Comparison of ENCODE assay signal across 16 cellular contexts in the genomic region with DNA sequence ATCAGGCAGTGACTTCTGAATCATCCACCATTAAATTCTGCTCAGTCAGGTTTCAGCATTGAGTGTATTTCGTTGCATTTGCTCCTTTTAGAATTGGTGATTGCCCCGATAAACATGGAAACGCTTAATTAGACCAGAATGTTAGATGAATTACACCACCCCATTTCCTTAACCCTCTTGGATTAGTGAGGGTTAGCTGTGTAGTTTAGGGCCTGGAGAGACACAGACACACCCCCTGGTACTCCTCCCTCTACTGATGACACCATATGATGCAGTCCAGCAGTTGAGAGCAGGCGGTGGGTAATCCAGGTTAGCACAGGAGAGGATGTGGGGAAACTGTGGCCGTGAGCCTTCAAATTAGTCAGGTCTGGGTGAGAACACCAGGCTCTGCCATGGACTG. TPM values are rescaled to one million over a fixed set of nuclear protein-coding genes. Genes with fewer than 3 reads are reported as not detected.
"Had no signal": no experiment of that assay in that cellular context is flagged by ENCODE, and none has a peak within 500 bp of the region (broad histone marks: within the 10 kb centered on the region; RNA-seq: fewer than 3 reads in every experiment).

No MANE protein-coding gene starts in this region.

- H3K27me3 Mint-ChIP-seq: stimulated activated naive CD8-positive, alpha-beta T cell treated with anti-CD3 and anti-CD28 coated beads, Interleukin-15, Interleukin-2, amounts not matched to agents 100 ng/mL and 50 ng/mL, for 24 hours had no signal

- H3K9me3 Mint-ChIP-seq: neural crest cell; stimulated activated naive CD8-positive, alpha-beta T cell treated with anti-CD3 and anti-CD28 coated beads, Interleukin-15, Interleukin-2, amounts not matched to agents 100 ng/mL and 50 ng/mL, for 24 hours had no signal

- DNase-seq: activated effector memory CD4-positive, alpha-beta T cell treated with Interleukin-2 at 50 U/mL for 16 hours; activated T-cell treated with anti-CD3 and anti-CD28 coated beads for 4 hours; effector CD4-positive, alpha-beta T cell; gastrocnemius medialis; heart right ventricle; islet precursor cell; left lung; mesenchymal stem cell; stimulated activated CD4-positive, alpha-beta T cell treated with anti-CD3 and anti-CD28 coated beads, Interleukin-2, amount 100 ng/mL, for 48 hours; T-helper 17 cell had no signal

- H3K4me1 ChIP-seq: gastrocnemius medialis, left lung had no signal

- H3K27ac ChIP-seq: cardiac muscle cell, gastrocnemius medialis, heart right ventricle, left lung had no signal

- H3K36me3 ChIP-seq: cardiac muscle cell, gastrocnemius medialis, heart right ventricle, left lung had no signal

- H3K4me3 Mint-ChIP-seq: neural crest cell; stimulated activated naive CD8-positive, alpha-beta T cell treated with anti-CD3 and anti-CD28 coated beads, Interleukin-15, Interleukin-2, amounts not matched to agents 100 ng/mL and 50 ng/mL, for 24 hours had no signal

- ATAC-seq: gastrocnemius medialis, heart right ventricle, left lung, T-helper 17 cell had no signal

- H3K27ac Mint-ChIP-seq: stimulated activated naive CD8-positive, alpha-beta T cell treated with anti-CD3 and anti-CD28 coated beads, Interleukin-15, Interleukin-2, amounts not matched to agents 100 ng/mL and 50 ng/mL, for 24 hours had no signal

- H3K9me3 ChIP-seq: gastrocnemius medialis, heart right ventricle, left lung, thoracic aorta had no signal

- H3K4me3 ChIP-seq: cardiac muscle cell, coronary artery, gastrocnemius medialis, heart right ventricle, left lung, thoracic aorta had no signal

- H3K27me3 ChIP-seq: cardiac muscle cell, gastrocnemius medialis, left lung had no signal

RNA-seq across cellular contexts. Expression of gene LGR6, which starts 33.7 kb away (rescaled TPM):
- total RNA-seq: cardiac muscle cell, pulmonary artery endothelial cell had no signal
